Comparison of ENCODE assay signal across 1 cellular context in the genomic region with DNA sequence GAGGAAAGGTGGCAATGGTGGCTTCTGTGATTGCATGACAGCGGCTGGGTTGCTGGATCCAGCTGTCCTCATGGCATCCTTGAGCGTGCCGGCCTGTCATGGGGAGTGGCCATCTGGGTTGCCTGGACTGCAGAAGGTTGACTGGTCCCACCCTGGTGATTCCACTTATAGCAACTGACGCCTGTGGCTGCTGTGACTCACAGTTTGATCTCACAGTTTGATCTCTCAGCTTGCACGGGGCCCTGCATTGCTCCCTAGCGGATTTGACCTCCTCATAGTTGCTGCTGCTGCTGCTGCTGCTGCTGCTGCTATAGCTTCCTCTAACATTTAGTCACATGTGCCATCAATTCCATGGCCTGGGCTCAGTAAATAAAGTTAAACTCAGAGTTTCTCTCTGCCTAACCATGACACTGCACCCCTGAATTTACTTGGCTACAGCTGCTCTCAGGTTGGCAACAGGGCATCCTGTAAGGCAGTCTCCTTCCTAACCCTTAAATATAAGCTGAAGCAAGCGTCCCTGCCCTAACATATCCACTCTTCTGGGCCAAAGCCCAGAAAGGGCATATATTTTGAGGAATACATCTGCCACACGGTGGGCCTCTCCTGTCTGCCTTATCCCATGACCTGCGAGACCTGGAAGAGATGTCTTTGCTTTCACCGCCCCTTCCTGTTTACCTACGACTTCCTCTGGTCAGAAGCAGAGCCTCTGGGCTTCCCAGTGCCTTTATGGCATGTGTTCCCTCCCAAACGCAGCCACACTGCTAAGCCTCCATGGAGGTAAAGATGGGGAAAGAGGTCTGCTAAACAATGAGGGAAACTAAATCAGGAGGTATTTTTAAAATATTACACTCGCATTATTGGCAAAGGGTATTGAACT.
TF ChIP-seq lines count a peak whose summit lies in the region.

No MANE protein-coding gene starts in this region.

TF ChIP-seq in H1, 55 proteins besides CTCF, POLR2A, EP300 and RAD21:
- no peak for TF ChIP-seq CHD1 (IDR thresholded peaks at IDR 0.05; ENCODE audit: low read depth, low read length)
- TF ChIP-seq CEBPB (IDR thresholded peaks at IDR 0.05; ENCODE audit: low read depth, low read length): no peak
- TF ChIP-seq, protein P1, sequence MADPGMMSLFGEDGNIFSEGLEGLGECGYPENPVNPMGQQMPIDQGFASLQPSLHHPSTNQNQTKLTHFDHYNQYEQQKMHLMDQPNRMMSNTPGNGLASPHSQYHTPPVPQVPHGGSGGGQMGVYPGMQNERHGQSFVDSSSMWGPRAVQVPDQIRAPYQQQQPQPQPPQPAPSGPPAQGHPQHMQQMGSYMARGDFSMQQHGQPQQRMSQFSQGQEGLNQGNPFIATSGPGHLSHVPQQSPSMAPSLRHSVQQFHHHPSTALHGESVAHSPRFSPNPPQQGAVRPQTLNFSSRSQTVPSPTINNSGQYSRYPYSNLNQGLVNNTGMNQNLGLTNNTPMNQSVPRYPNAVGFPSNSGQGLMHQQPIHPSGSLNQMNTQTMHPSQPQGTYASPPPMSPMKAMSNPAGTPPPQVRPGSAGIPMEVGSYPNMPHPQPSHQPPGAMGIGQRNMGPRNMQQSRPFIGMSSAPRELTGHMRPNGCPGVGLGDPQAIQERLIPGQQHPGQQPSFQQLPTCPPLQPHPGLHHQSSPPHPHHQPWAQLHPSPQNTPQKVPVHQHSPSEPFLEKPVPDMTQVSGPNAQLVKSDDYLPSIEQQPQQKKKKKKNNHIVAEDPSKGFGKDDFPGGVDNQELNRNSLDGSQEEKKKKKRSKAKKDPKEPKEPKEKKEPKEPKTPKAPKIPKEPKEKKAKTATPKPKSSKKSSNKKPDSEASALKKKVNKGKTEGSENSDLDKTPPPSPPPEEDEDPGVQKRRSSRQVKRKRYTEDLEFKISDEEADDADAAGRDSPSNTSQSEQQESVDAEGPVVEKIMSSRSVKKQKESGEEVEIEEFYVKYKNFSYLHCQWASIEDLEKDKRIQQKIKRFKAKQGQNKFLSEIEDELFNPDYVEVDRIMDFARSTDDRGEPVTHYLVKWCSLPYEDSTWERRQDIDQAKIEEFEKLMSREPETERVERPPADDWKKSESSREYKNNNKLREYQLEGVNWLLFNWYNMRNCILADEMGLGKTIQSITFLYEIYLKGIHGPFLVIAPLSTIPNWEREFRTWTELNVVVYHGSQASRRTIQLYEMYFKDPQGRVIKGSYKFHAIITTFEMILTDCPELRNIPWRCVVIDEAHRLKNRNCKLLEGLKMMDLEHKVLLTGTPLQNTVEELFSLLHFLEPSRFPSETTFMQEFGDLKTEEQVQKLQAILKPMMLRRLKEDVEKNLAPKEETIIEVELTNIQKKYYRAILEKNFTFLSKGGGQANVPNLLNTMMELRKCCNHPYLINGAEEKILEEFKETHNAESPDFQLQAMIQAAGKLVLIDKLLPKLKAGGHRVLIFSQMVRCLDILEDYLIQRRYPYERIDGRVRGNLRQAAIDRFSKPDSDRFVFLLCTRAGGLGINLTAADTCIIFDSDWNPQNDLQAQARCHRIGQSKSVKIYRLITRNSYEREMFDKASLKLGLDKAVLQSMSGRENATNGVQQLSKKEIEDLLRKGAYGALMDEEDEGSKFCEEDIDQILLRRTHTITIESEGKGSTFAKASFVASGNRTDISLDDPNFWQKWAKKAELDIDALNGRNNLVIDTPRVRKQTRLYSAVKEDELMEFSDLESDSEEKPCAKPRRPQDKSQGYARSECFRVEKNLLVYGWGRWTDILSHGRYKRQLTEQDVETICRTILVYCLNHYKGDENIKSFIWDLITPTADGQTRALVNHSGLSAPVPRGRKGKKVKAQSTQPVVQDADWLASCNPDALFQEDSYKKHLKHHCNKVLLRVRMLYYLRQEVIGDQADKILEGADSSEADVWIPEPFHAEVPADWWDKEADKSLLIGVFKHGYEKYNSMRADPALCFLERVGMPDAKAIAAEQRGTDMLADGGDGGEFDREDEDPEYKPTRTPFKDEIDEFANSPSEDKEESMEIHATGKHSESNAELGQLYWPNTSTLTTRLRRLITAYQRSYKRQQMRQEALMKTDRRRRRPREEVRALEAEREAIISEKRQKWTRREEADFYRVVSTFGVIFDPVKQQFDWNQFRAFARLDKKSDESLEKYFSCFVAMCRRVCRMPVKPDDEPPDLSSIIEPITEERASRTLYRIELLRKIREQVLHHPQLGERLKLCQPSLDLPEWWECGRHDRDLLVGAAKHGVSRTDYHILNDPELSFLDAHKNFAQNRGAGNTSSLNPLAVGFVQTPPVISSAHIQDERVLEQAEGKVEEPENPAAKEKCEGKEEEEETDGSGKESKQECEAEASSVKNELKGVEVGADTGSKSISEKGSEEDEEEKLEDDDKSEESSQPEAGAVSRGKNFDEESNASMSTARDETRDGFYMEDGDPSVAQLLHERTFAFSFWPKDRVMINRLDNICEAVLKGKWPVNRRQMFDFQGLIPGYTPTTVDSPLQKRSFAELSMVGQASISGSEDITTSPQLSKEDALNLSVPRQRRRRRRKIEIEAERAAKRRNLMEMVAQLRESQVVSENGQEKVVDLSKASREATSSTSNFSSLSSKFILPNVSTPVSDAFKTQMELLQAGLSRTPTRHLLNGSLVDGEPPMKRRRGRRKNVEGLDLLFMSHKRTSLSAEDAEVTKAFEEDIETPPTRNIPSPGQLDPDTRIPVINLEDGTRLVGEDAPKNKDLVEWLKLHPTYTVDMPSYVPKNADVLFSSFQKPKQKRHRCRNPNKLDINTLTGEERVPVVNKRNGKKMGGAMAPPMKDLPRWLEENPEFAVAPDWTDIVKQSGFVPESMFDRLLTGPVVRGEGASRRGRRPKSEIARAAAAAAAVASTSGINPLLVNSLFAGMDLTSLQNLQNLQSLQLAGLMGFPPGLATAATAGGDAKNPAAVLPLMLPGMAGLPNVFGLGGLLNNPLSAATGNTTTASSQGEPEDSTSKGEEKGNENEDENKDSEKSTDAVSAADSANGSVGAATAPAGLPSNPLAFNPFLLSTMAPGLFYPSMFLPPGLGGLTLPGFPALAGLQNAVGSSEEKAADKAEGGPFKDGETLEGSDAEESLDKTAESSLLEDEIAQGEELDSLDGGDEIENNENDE (IDR thresholded peaks at IDR 0.05; ENCODE audit: insufficient replicate concordance, low read length): no peak
- no peak for TF ChIP-seq PHF8 (conservative IDR thresholded peaks at IDR 0.05; ENCODE audit: low read depth, low read length)
- TF ChIP-seq SRF (IDR thresholded peaks at IDR 0.05; ENCODE audit: low read depth, low read length): no peak
- TF ChIP-seq RXRA (IDR thresholded peaks at IDR 0.05; ENCODE audit: insufficient read depth, low read depth, low read length): no peak
- no peak for TF ChIP-seq JUN (IDR thresholded peaks at IDR 0.05; ENCODE audit: low read depth, low read length)
- no peak for TF ChIP-seq BCL11A (IDR thresholded peaks at IDR 0.05; ENCODE audit: low read depth in 2 of 2, low read length in 2 of 2)
- TF ChIP-seq SIX5 (IDR thresholded peaks at IDR 0.05; ENCODE audit: low read depth, low read length): no peak
- TF ChIP-seq, protein P2, sequence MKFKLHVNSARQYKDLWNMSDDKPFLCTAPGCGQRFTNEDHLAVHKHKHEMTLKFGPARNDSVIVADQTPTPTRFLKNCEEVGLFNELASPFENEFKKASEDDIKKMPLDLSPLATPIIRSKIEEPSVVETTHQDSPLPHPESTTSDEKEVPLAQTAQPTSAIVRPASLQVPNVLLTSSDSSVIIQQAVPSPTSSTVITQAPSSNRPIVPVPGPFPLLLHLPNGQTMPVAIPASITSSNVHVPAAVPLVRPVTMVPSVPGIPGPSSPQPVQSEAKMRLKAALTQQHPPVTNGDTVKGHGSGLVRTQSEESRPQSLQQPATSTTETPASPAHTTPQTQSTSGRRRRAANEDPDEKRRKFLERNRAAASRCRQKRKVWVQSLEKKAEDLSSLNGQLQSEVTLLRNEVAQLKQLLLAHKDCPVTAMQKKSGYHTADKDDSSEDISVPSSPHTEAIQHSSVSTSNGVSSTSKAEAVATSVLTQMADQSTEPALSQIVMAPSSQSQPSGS (IDR thresholded peaks at IDR 0.05; ENCODE audit: low read length): no peak
